ENCODE assay signal across 20 cellular contexts in the genomic region with DNA sequence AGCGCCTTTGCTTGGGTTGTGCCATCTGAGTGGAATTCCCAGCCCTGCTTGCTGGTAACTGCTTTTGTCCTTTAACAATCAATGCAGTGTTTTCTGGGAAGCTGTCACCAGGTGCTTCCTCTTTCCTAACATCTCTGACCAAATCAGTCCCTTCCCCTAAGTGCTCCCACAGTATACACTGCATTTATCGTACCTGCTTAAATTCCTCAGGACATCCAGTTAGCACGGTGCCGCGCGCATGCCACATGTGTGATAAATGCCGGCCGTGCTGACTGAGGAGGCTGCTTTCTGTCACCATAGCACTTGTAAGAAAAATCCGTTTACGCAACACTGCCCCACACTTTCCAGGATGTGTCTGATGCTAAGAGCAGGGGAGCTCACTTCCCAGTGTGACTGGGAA.
DNase-seq lines count a peak whose midpoint lies in the region; ATAC-seq, FAIRE-seq and TF ChIP-seq lines count a peak whose summit lies in the region.
"Had no signal": no experiment of that assay in that cellular context is flagged by ENCODE, and none has a peak within 500 bp of the region (broad histone marks: within the 10 kb centered on the region; RNA-seq: fewer than 3 reads in every experiment).

No MANE protein-coding gene starts in this region.

- H3K4ac ChIP-seq in trophoblast cell (ENCODE audit: low read depth, low read length), result no peak overlapping the region

- FAIRE-seq in HepG2 (lab: Jason Lieb, UNC), result no peak
- FAIRE-seq: A204.1, GM12892 had no signal

- no peak for TF ChIP-seq RAD21 in HepG2 (CRISPR knock-in tag; IDR thresholded peaks at IDR 0.05)

- H2BK12ac ChIP-seq in trophoblast cell (ENCODE audit: low read length), result no peak overlapping the region

- no peaks in the 10 kb centered on the region for H3K27me3 ChIP-seq in HepG2 (ENCODE audit: control insufficient read depth in 1 of 2, insufficient read depth in 2 of 2, low read length in 2 of 2)
- H3K27me3 ChIP-seq in right lobe of liver, result no peaks in the 10 kb centered on the region
- no peaks in the 10 kb centered on the region for H3K27me3 ChIP-seq in heart right ventricle
- H3K27me3 ChIP-seq in trophoblast cell (ENCODE audit: insufficient read depth, low read length), result no peaks in the 10 kb centered on the region
- H3K27me3 ChIP-seq in CD4-positive, alpha-beta memory T cell (ENCODE audit: insufficient read depth, low read length), result no peaks in the 10 kb centered on the region

- H3K4me2 ChIP-seq in HepG2 (ENCODE audit: low read depth, low read length), result no peak overlapping the region
- H3K4me2 ChIP-seq in trophoblast cell (ENCODE audit: low read length), result peak overlapping the region; percentile 19

- H3K9me3 Mint-ChIP-seq in CD4-positive, alpha-beta memory T cell, result no peaks in the 10 kb centered on the region
- no peaks in the 10 kb centered on the region for H3K9me3 Mint-ChIP-seq in stimulated activated memory B cell treated with anti-CD40 and anti-IgM and Interleukin-4, amounts not matched to agents 10 μg/mL and 1 μg/mL and 100 μg/mL, for 72 hours
- H3K9me3 Mint-ChIP-seq: activated naive CD8-positive, alpha-beta T cell treated with anti-CD3 and anti-CD28 coated beads for 36 hours; naive thymus-derived CD8-positive, alpha-beta T cell had no signal

- H3K27ac Mint-ChIP-seq in CD4-positive, alpha-beta memory T cell, result no peak overlapping the region
- H3K27ac Mint-ChIP-seq in stimulated activated memory B cell treated with anti-CD40 and anti-IgM and Interleukin-4, amounts not matched to agents 10 μg/mL and 1 μg/mL and 100 μg/mL, for 72 hours, result no peak overlapping the region
- H3K27ac Mint-ChIP-seq: activated naive CD8-positive, alpha-beta T cell treated with anti-CD3 and anti-CD28 coated beads for 36 hours; naive thymus-derived CD8-positive, alpha-beta T cell had no signal

- no peaks in the 10 kb centered on the region for H3K4me1 Mint-ChIP-seq in CD4-positive, alpha-beta memory T cell
- H3K4me1 Mint-ChIP-seq in stimulated activated memory B cell treated with anti-CD40 and anti-IgM and Interleukin-4, amounts not matched to agents 10 μg/mL and 1 μg/mL and 100 μg/mL, for 72 hours, result no peaks in the 10 kb centered on the region
- H3K4me1 Mint-ChIP-seq: activated naive CD8-positive, alpha-beta T cell treated with anti-CD3 and anti-CD28 coated beads for 36 hours; naive thymus-derived CD8-positive, alpha-beta T cell had no signal

- no peaks in the 10 kb centered on the region for H4K20me1 ChIP-seq in HepG2 (ENCODE audit: insufficient read depth, low read length)

- in situ Hi-C loops in HepG2 (cut with HindIII; ENCODE audit: extremely low pct_ligation_motif_present, low pct_unique_long_range_greater_than_20kb), result no loop called here

- peaks cover 3% of the 10 kb centered on the region for H3K79me1 ChIP-seq in trophoblast cell (ENCODE audit: low read length)

- no peak overlapping the region for H4K91ac ChIP-seq in trophoblast cell (ENCODE audit: low read depth, low read length)

- TF ChIP-seq EP300 in HepG2 (IDR thresholded peaks at IDR 0.05; ENCODE audit: low read depth in 2 of 2, low read length in 2 of 2) (no peak), HepG2 (CRISPR knock-in tag; IDR thresholded peaks at IDR 0.05; ENCODE audit: borderline replicate concordance) (no peak)

- no peak for TF ChIP-seq POLR2A in HepG2 (IDR thresholded peaks at IDR 0.05; ENCODE audit: insufficient read depth in 1 of 2, low read depth in 2 of 2, low read length in 2 of 2)
- no peak for TF ChIP-seq POLR2A in right lobe of liver (IDR thresholded peaks at IDR 0.05)

- CTCF ChIA-PET in HepG2 (lab: Yijun Ruan, JAX; ENCODE audit: low intra/inter-chr PET ratio, low total read pairs), result no interaction called here
- CTCF ChIA-PET in CD4-positive, alpha-beta memory T cell (lab: Charles Lee; ENCODE audit: partially characterized antibody), result no interaction called here

- no peak for DNase-seq in HepG2 (ENCODE audit: low spot score)
- DNase-seq in right lobe of liver, result no peak
- DNase-seq in heart right ventricle, result peak; percentile 28 to 38
- peak; percentile 75 for DNase-seq in trophoblast cell
- no peak for DNase-seq in stimulated activated CD4-positive, alpha-beta T cell treated with anti-CD3 and anti-CD28 coated beads, Interleukin-1b, Interleukin-23, amount 100 ng/mL, for 48 hours
- DNase-seq in CD4-positive, alpha-beta memory T cell, result no peak
- DNase-seq: activated CD4-positive, alpha-beta T cell treated with anti-CD3 and anti-CD28 coated beads for 4 hours; activated naive CD8-positive, alpha-beta T cell treated with anti-CD3 and anti-CD28 coated beads for 36 hours; activated T-cell treated with anti-CD3 and anti-CD28 coated beads for 4 hours; cerebellar nuclear complex; hippocampal formation; left colon; naive thymus-derived CD8-positive, alpha-beta T cell; NCI-H1417 treated with DMSO at 0.1 percent for 48 hours; NCI-H2227 treated with DMSO at 0.1 percent for 48 hours; stimulated activated CD4-positive, alpha-beta T cell treated with anti-CD3 and anti-CD28 coated beads, Interleukin-4, amount 100 ng/mL, for 4 hours had no signal

- no peak overlapping the region for H3K4me3 ChIP-seq in HepG2 (replicated peaks in 1 of 3; ENCODE audit: insufficient read depth in 1 of 3, low read depth in 2 of 3, low read length in 3 of 3)
- no peak overlapping the region for H3K4me3 ChIP-seq in right lobe of liver
- H3K4me3 ChIP-seq in heart right ventricle, result no peak overlapping the region
- no peak overlapping the region for H3K4me3 ChIP-seq in trophoblast cell (ENCODE audit: low read depth, low read length)
- H3K4me3 ChIP-seq in CD4-positive, alpha-beta memory T cell (ENCODE audit: low read length in 2 of 2), result no peak overlapping the region

- H3K23ac ChIP-seq in trophoblast cell (ENCODE audit: low read length), result no peak overlapping the region

- POLR2A ChIA-PET in HepG2 (lab: Yijun Ruan, JAX), result no interaction called here
- POLR2A ChIA-PET in CD4-positive, alpha-beta memory T cell (lab: Charles Lee; ENCODE audit: partially characterized antibody), result no interaction called here

- no TSS peak for BruUV-seq in HepG2 (replicated peaks; lab: Mats Ljungman, UMichigan)

- no peak overlapping the region for H4K12ac ChIP-seq in trophoblast cell (ENCODE audit: low read depth, low read length)

- no peak for TF ChIP-seq CTCF in HepG2 (CRISPR knock-in tag; IDR thresholded peaks at IDR 0.05)
- TF ChIP-seq CTCF in right lobe of liver (IDR thresholded peaks at IDR 0.05), result no peak
- no peak for TF ChIP-seq CTCF in heart right ventricle (IDR thresholded peaks at IDR 0.05)

- no peak overlapping the region for H3K14ac ChIP-seq in trophoblast cell (ENCODE audit: low read length)

- intact Hi-C loops in HepG2 (cut with micrococcal nuclease; ENCODE audit: unreplicated experiment), result no loop called here
- intact Hi-C loops in right lobe of liver (cut with DNase I), result no loop called here
- intact Hi-C loops in heart right ventricle (cut with DNase I), result loop anchor here in 3 of 10 donors (1.0 to 10.0 kb wide), 4 partner anchors 16 to 131 kb away; no protein-coding TSS in a partner anchor
- intact Hi-C loops in CD4-positive, alpha-beta memory T cell (cut with micrococcal nuclease), result no loop called here

- H3K27me3 Mint-ChIP-seq in CD4-positive, alpha-beta memory T cell, result no peaks in the 10 kb centered on the region
- no peaks in the 10 kb centered on the region for H3K27me3 Mint-ChIP-seq in stimulated activated memory B cell treated with anti-CD40 and anti-IgM and Interleukin-4, amounts not matched to agents 10 μg/mL and 1 μg/mL and 100 μg/mL, for 72 hours
- H3K27me3 Mint-ChIP-seq: activated naive CD8-positive, alpha-beta T cell treated with anti-CD3 and anti-CD28 coated beads for 36 hours; naive thymus-derived CD8-positive, alpha-beta T cell had no signal

- no peak overlapping the region for H3K9ac ChIP-seq in HepG2 (ENCODE audit: insufficient read depth, low read depth, low read length)
- no peak overlapping the region for H3K9ac ChIP-seq in trophoblast cell (ENCODE audit: low read length)

- H3K4me1 ChIP-seq in HepG2 (ENCODE audit: insufficient read depth, low read length), result no peaks in the 10 kb centered on the region
- H3K4me1 ChIP-seq in right lobe of liver, result no peaks in the 10 kb centered on the region
- peaks cover 9 to 30% (median 21%) of the 10 kb centered on the region in 9 donors for H3K4me1 ChIP-seq in heart right ventricle
- H3K4me1 ChIP-seq in trophoblast cell (ENCODE audit: control insufficient read depth in 1 of 2, insufficient read depth in 2 of 2, low read length in 2 of 2), result peaks cover 20 to 27% of the 10 kb centered on the region in 2 experiments
- no peaks in the 10 kb centered on the region for H3K4me1 ChIP-seq in CD4-positive, alpha-beta memory T cell (ENCODE audit: insufficient read depth, low read length)

- ATAC-seq in HepG2 (no peak; the same call in 2 of the 3 replicates), right lobe of liver (no peak), heart right ventricle (peak in 7 of 8 donors; percentile 63 to 88 (median 84)), HG03354 (IDR thresholded peaks at IDR 0.05; ENCODE audit: poor library complexity, severe bottlenecking, unreplicated experiment) (no peak)
- ATAC-seq in stimulated activated memory B cell treated with anti-CD40 and anti-IgM and Interleukin-4, amounts not matched to agents 10 μg/mL and 1 μg/mL and 100 μg/mL, for 72 hours, result no peak
- ATAC-seq: left colon; naive thymus-derived CD8-positive, alpha-beta T cell had no signal

- no peak overlapping the region for H3K18ac ChIP-seq in trophoblast cell (ENCODE audit: low read length)

- peaks cover 6 to 36% of the 10 kb centered on the region in 2 experiments; a peak in 4 of 5 replicates for H3K36me3 ChIP-seq in HepG2 (replicated peaks in 1 of 2; ENCODE audit: control insufficient read depth in 1 of 2, insufficient read depth in 2 of 2, low read length in 2 of 2)
- peaks cover 0 to 61% (median 19%) of the 10 kb centered on the region in 4 donors for H3K36me3 ChIP-seq in right lobe of liver
- peaks cover 0 to 100% (median 31%) of the 10 kb centered on the region in 9 donors for H3K36me3 ChIP-seq in heart right ventricle
- peaks cover 20 to 29% of the 10 kb centered on the region in 2 experiments for H3K36me3 ChIP-seq in trophoblast cell (ENCODE audit: control insufficient read depth in 1 of 2, insufficient read depth in 2 of 2, low read length in 2 of 2)
- no peaks in the 10 kb centered on the region for H3K36me3 ChIP-seq in CD4-positive, alpha-beta memory T cell (ENCODE audit: insufficient read depth, low read length)

- H2AFZ ChIP-seq in HepG2 (ENCODE audit: low read length), result no peak overlapping the region
- no peak overlapping the region for H2AFZ ChIP-seq in trophoblast cell (ENCODE audit: insufficient read depth, low read length, poor library complexity)

- H4K8ac ChIP-seq in trophoblast cell (ENCODE audit: low read depth, low read length), result no peak overlapping the region

- no peak overlapping the region for H2AK5ac ChIP-seq in trophoblast cell (ENCODE audit: low read length)

- H3K9me3 ChIP-seq in HepG2 (ENCODE audit: low read length) (no peaks in the 10 kb centered on the region), right lobe of liver (no peaks in the 10 kb centered on the region), heart right ventricle (no peaks in the 10 kb centered on the region), trophoblast cell (ENCODE audit: insufficient read depth, low read depth, low read length) (no peaks in the 10 kb centered on the region)
- no peaks in the 10 kb centered on the region for H3K9me3 ChIP-seq in CD4-positive, alpha-beta memory T cell (ENCODE audit: control insufficient read depth in 1 of 2, low read length in 2 of 2)

- H2BK120ac ChIP-seq in trophoblast cell (ENCODE audit: insufficient read depth, low read length, poor library complexity), result no peak overlapping the region

- no peaks in the 10 kb centered on the region for H3K36me3 Mint-ChIP-seq in CD4-positive, alpha-beta memory T cell
- H3K36me3 Mint-ChIP-seq in stimulated activated memory B cell treated with anti-CD40 and anti-IgM and Interleukin-4, amounts not matched to agents 10 μg/mL and 1 μg/mL and 100 μg/mL, for 72 hours, result peaks cover 65% of the 10 kb centered on the region
- H3K36me3 Mint-ChIP-seq: activated naive CD8-positive, alpha-beta T cell treated with anti-CD3 and anti-CD28 coated beads for 36 hours had no signal

- H3K79me2 ChIP-seq in HepG2 (ENCODE audit: insufficient read depth, low read length), result no peaks in the 10 kb centered on the region
- no peaks in the 10 kb centered on the region for H3K79me2 ChIP-seq in trophoblast cell (ENCODE audit: control insufficient read depth, insufficient read depth, low read length, poor library complexity)

- H3K4me3 Mint-ChIP-seq in CD4-positive, alpha-beta memory T cell, result no peak overlapping the region
- no peak overlapping the region for H3K4me3 Mint-ChIP-seq in stimulated activated memory B cell treated with anti-CD40 and anti-IgM and Interleukin-4, amounts not matched to agents 10 μg/mL and 1 μg/mL and 100 μg/mL, for 72 hours
- H3K4me3 Mint-ChIP-seq: activated naive CD8-positive, alpha-beta T cell treated with anti-CD3 and anti-CD28 coated beads for 36 hours; naive thymus-derived CD8-positive, alpha-beta T cell had no signal

- H3K27ac ChIP-seq in HepG2 (ENCODE audit: extremely low read length, insufficient read depth, low read length) (no peak overlapping the region), right lobe of liver (no peak overlapping the region), heart right ventricle (peak overlapping the region in 9 of 10 donors; percentile 11 to 83 (median 67)), trophoblast cell (ENCODE audit: low read depth, low read length) (peak overlapping the region; percentile 31)
- no peak overlapping the region for H3K27ac ChIP-seq in CD4-positive, alpha-beta memory T cell (ENCODE audit: low read depth, low read length)

- WGBS in HepG2 (ENCODE audit: low lambda C conversion rate), result 97% methylated on average over 10 of the region's 10 CpGs
- 83% methylated on average over 7 of the region's 10 CpGs for WGBS in right lobe of liver (ENCODE audit: insufficient coverage, low coverage, low lambda C conversion rate, missing lambda C conversion rate)
- WGBS in heart right ventricle, 2 donors, result 34 to 39% methylated on average over 10 of the region's 10 CpGs
- WGBS in trophoblast cell (ENCODE audit: extremely low coverage, insufficient coverage, insufficient read length), result no CpG with 5 or more reads among the region's 10 CpGs

- H2BK5ac ChIP-seq in trophoblast cell (ENCODE audit: low read depth, low read length, poor library complexity), result no peak overlapping the region

Comparison
In these comparisons a context has a peak if more than half of its experiments do, and no peak if none do; other contexts are left out.
1. ATAC-seq: peak in heart right ventricle (7 of 8); none in HepG2 (single experiment), right lobe of liver (0 of 4), HG03354 (single experiment) and stimulated activated memory B cell treated with anti-CD40 and anti-IgM and Interleukin-4, amounts not matched to agents 10 μg/mL and 1 μg/mL and 100 μg/mL, for 72 hours (single experiment).
2. DNase-seq: peak in heart right ventricle (2 of 2) and trophoblast cell (2 of 2); none in HepG2 (single experiment), right lobe of liver (0 of 3), stimulated activated CD4-positive, alpha-beta T cell treated with anti-CD3 and anti-CD28 coated beads, Interleukin-1b, Interleukin-23, amount 100 ng/mL, for 48 hours (single experiment) and CD4-positive, alpha-beta memory T cell (0 of 5).
3. H3K27ac ChIP-seq: peak in heart right ventricle (9 of 10) and trophoblast cell (single experiment); none in HepG2 (single experiment), right lobe of liver (0 of 3) and CD4-positive, alpha-beta memory T cell (single experiment).